Comparison of ENCODE assay signal across 8 cellular contexts in the genomic region with DNA sequence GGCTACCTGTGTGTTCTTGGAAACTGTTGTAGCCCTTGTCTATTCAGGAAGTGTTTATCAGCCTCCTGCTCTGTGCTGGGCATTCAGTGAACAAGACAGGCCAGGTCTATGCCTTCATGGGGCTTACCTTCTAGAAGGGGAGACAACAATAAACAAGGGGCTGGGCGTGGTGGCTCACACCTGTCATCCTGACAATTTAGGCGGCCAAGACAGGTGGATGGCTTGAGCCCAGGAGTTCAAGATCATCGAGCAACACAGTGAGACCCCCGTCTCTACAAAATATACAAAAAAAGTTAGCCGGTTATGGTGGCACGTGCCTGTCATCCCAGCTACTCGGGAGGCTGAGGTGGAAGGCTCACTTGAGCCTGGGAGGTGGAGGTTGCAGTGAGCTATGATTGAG. TPM values are rescaled to one million over a fixed set of nuclear protein-coding genes. Genes with fewer than 3 reads are reported as not detected.
"Had no signal": no experiment of that assay in that cellular context is flagged by ENCODE, and none has a peak within 500 bp of the region (broad histone marks: within the 10 kb centered on the region; RNA-seq: fewer than 3 reads in every experiment).

No MANE protein-coding gene starts in this region.

- FAIRE-seq: G401.6, GM12878, GM12892, GM18507, GM19239 had no signal

- H3K4me3 ChIP-seq: GM12878 had no signal

- DNase-seq: GDM1, GF-D8 had no signal

- ATAC-seq: GM12878 had no signal

RNA-seq across cellular contexts. Expression of gene GSG1L, which starts 5.5 kb away (rescaled TPM):
- total RNA-seq: G401, GM12878 had no signal
- polyA plus RNA-seq: GM12878 had no signal
